In genomic region chr1:194118086-194118485, GRCh38 we compare ENCODE assay signal across 1 cellular context.
TF ChIP-seq lines count a peak whose summit lies in the region.

No MANE protein-coding gene starts in this region.

TF ChIP-seq in HepG2, 621 proteins besides CTCF, POLR2A, EP300 and RAD21 (continued from another document):
- TF ChIP-seq, protein P1, sequence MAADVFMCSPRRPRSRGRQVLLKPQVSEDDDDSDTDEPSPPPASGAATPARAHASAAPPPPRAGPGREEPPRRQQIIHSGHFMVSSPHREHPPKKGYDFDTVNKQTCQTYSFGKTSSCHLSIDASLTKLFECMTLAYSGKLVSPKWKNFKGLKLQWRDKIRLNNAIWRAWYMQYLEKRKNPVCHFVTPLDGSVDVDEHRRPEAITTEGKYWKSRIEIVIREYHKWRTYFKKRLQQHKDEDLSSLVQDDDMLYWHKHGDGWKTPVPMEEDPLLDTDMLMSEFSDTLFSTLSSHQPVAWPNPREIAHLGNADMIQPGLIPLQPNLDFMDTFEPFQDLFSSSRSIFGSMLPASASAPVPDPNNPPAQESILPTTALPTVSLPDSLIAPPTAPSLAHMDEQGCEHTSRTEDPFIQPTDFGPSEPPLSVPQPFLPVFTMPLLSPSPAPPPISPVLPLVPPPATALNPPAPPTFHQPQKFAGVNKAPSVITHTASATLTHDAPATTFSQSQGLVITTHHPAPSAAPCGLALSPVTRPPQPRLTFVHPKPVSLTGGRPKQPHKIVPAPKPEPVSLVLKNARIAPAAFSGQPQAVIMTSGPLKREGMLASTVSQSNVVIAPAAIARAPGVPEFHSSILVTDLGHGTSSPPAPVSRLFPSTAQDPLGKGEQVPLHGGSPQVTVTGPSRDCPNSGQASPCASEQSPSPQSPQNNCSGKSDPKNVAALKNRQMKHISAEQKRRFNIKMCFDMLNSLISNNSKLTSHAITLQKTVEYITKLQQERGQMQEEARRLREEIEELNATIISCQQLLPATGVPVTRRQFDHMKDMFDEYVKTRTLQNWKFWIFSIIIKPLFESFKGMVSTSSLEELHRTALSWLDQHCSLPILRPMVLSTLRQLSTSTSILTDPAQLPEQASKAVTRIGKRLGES (CRISPR knock-in tag; IDR thresholded peaks at IDR 0.05; ENCODE audit: borderline replicate concordance), result no peak
- TF ChIP-seq ARID3A (IDR thresholded peaks at IDR 0.05; ENCODE audit: low read depth, low read length) (no peak), POLR2G (IDR thresholded peaks at IDR 0.05; ENCODE audit: low read depth, low read length) (no peak), ZNF33A (CRISPR knock-in tag; IDR thresholded peaks at IDR 0.05; ENCODE audit: borderline replicate concordance) (no peak), EHMT2 (IDR thresholded peaks at IDR 0.05; ENCODE audit: borderline replicate concordance, low read depth, low read length) (no peak), DNMT3B (CRISPR knock-in tag; conservative IDR thresholded peaks at IDR 0.05) (no peak), RARA (CRISPR knock-in tag; IDR thresholded peaks at IDR 0.05) (no peak), ATM (IDR thresholded peaks at IDR 0.05; ENCODE audit: borderline replicate concordance) (no peak), AGO1 (IDR thresholded peaks at IDR 0.05; ENCODE audit: low read depth, low read length, poor library complexity, severe bottlenecking) (no peak), MAZ (IDR thresholded peaks at IDR 0.05; ENCODE audit: borderline replicate concordance, low read depth, low read length) (no peak), MAZ (CRISPR knock-in tag; IDR thresholded peaks at IDR 0.05; ENCODE audit: low read depth) (no peak)
- TF ChIP-seq, protein P2, sequence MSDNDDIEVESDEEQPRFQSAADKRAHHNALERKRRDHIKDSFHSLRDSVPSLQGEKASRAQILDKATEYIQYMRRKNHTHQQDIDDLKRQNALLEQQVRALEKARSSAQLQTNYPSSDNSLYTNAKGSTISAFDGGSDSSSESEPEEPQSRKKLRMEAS (IDR thresholded peaks at IDR 0.05), result no peak
